ENCODE assay signal across 8 cellular contexts in the genomic region with DNA sequence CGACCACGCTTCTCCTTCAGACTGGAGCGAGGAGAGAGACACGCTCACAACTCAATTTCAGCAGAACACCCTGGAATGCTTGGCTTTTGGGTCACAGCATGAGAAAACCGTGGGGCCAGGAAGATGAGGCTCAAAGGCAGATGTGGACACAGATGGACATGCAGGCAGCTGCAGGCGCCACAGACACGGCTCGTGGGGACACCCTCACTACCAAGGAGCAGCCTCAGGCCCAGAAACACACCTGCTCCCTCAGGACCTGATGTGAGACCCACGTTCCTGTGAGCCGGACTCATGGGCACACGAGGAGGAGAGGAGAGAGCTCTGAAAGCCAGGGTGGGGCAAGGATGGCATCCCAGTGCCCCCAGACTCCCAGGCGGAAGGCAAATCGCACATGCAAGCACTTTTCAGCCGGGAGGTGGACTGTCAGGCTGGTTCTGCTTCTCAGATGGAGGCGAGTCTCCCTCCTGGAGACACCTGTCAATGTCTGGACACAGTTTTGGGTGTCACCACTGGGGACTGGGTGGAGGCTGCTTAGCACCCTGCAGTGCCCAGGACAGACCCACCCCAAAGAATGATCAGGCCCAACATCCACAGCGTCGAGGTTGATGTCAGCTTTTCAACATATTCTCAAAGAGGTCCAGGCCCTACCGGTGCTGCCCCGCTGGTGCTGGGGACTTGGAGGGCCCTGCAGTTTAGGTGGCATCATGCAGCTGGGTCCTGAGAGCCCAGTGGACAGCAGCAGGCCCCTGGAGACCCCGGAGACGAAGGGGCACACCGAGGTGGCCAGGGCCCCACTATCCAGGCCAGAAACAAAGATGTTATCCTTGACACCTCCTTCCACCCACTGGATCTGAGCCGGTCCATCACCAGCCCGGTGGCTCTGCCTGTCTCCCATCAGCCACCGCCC. TPM values are rescaled to one million over a fixed set of nuclear protein-coding genes. Genes with fewer than 3 reads are reported as not detected.
A peak's percentile ranks its signal among the peaks of the same experiment; 100 is the strongest.
DNase-seq lines count a peak whose midpoint lies in the region; ATAC-seq and TF ChIP-seq lines count a peak whose summit lies in the region.

No MANE protein-coding gene starts in this region.

- H3K27me3 ChIP-seq in DND-41 (ENCODE audit: insufficient read depth, low read length, poor library complexity) = no peaks in the 10 kb centered on the region
- H3K27me3 ChIP-seq in esophagus muscularis mucosa = no peaks in the 10 kb centered on the region

- ATAC-seq in DND-41 (ENCODE audit: insufficient read depth, low read depth) = no peak
- peak in 1 of 4 experiments; percentile 1 for ATAC-seq in T-cell (replicated peaks in 1 of 4)
- no peak for ATAC-seq in GM18502 (IDR thresholded peaks at IDR 0.05; ENCODE audit: poor library complexity, unreplicated experiment)
- no peak for ATAC-seq in GM18867 (IDR thresholded peaks at IDR 0.05; ENCODE audit: unreplicated experiment)

- intact Hi-C loops in esophagus muscularis mucosa (cut with DNase I) = no loop called here

- CTCF ChIA-PET in T-cell (lab: Charles Lee) = no interaction called here

- POLR2A ChIA-PET in T-cell (lab: Charles Lee) = interaction anchor here in 1 of 2 donors (0.6 kb wide), 1 partner anchor 69 kb away, joined by 3 read pairs; no protein-coding TSS in a partner anchor

- peaks cover 30 to 46% (median 32%) of the 10 kb centered on the region in 3 donors for H3K4me1 Mint-ChIP-seq in T-cell
- peaks cover 23% of the 10 kb centered on the region for H3K4me1 Mint-ChIP-seq in progenitor cell of endocrine pancreas (ENCODE audit: low read depth)

- H3K9me3 ChIP-seq in DND-41 (ENCODE audit: insufficient read depth, low read length, severe bottlenecking) = no peaks in the 10 kb centered on the region
- no peaks in the 10 kb centered on the region for H3K9me3 ChIP-seq in esophagus muscularis mucosa

- H3K4me3 ChIP-seq in DND-41 (ENCODE audit: low read depth in 1 of 2, low read length in 2 of 2) = peak overlapping the region in 1 of 2 experiments; percentile 70; a peak in 2 of 4 replicates
- peak overlapping the region; percentile 65 to 88 (median 72) for H3K4me3 ChIP-seq in esophagus muscularis mucosa

- no peak overlapping the region for H2AFZ ChIP-seq in DND-41 (ENCODE audit: low read depth, low read length)

- peak overlapping the region; percentile 71 for H3K9ac ChIP-seq in DND-41 (ENCODE audit: low read depth, low read length)

- H3K36me3 Mint-ChIP-seq in T-cell (peaks cover 11% of the 10 kb centered on the region), progenitor cell of endocrine pancreas (ENCODE audit: insufficient read depth) (no peaks in the 10 kb centered on the region)

- H3K27me3 Mint-ChIP-seq in T-cell (no peaks in the 10 kb centered on the region), progenitor cell of endocrine pancreas (no peaks in the 10 kb centered on the region)

- no peak for TF ChIP-seq CTCF in DND-41 (IDR thresholded peaks at IDR 0.05; ENCODE audit: borderline replicate concordance, extremely low read depth, low read length, poor library complexity, severe bottlenecking)
- TF ChIP-seq CTCF in esophagus muscularis mucosa (IDR thresholded peaks at IDR 0.05) = no peak
- TF ChIP-seq CTCF in progenitor cell of endocrine pancreas (IDR thresholded peaks at IDR 0.05; ENCODE audit: unreplicated experiment) = no peak
- TF ChIP-seq CTCF in GM13976 (IDR thresholded peaks at IDR 0.05; ENCODE audit: borderline replicate concordance, control extremely low read depth, extremely low read depth, insufficient read depth, missing control alignments) = no peak

- H3K27ac ChIP-seq in DND-41 (ENCODE audit: low read length) (0 out of 2 replicates have a peak overlapping the region, but pooled peaks have one; percentile 18), esophagus muscularis mucosa (replicated peaks in 1 of 4) (peak overlapping the region; percentile 75 to 91 (median 86))

- DNase-seq in DND-41 = no peak
- peak in 1 of 34 experiments; percentile 32 for DNase-seq in T-cell
- no peak for DNase-seq in esophagus muscularis mucosa (ENCODE audit: extremely low spot score)
- no peak for DNase-seq in progenitor cell of endocrine pancreas (ENCODE audit: low spot score, unreplicated experiment)
- no peak for DNase-seq in GM13976 (ENCODE audit: low spot score)
- no peak for DNase-seq in NCI-H1436 treated with DMSO at 0.1 percent for 48 hours (lab: John Stamatoyannopoulos, UW)

- H3K4me3 Mint-ChIP-seq in T-cell (peak overlapping the region; percentile 94 to 99 (median 97)), progenitor cell of endocrine pancreas (ENCODE audit: low read depth) (peak overlapping the region; percentile 93)

- 66% methylated on average over 16 of the region's 25 CpGs for WGBS in esophagus muscularis mucosa

- H3K36me3 ChIP-seq in DND-41 (ENCODE audit: insufficient read depth, low read length) (peaks cover 19% of the 10 kb centered on the region), esophagus muscularis mucosa (peaks cover 0 to 25% (median 13%) of the 10 kb centered on the region in 4 donors)

- in situ Hi-C loops in GM13976 (cut with MboI; ENCODE audit: low sequenced_read_pairs, unreplicated experiment) = no loop called here

- H3K79me2 ChIP-seq in DND-41 (ENCODE audit: insufficient read depth, low read length) = peaks cover 48% of the 10 kb centered on the region

- peak overlapping the region; percentile 94 for H3K4me2 ChIP-seq in DND-41 (ENCODE audit: insufficient read depth, low read length)

- TF ChIP-seq EP300 in esophagus muscularis mucosa (IDR thresholded peaks at IDR 0.05) = no peak

- no peaks in the 10 kb centered on the region for H3K9me3 Mint-ChIP-seq in T-cell
- no peaks in the 10 kb centered on the region for H3K9me3 Mint-ChIP-seq in progenitor cell of endocrine pancreas (ENCODE audit: low read depth)

- H3K4me1 ChIP-seq in DND-41 (ENCODE audit: insufficient read depth, low read length) (peaks cover 43% of the 10 kb centered on the region), esophagus muscularis mucosa (peaks cover 40 to 58% (median 51%) of the 10 kb centered on the region in 4 donors)

- H3K27ac Mint-ChIP-seq in T-cell (peak overlapping the region; percentile 95 to 99), progenitor cell of endocrine pancreas (peak overlapping the region; percentile 33)

- H4K20me1 ChIP-seq in DND-41 (ENCODE audit: insufficient read depth, low read length) = peaks cover 46% of the 10 kb centered on the region

- no peak for TF ChIP-seq POLR2A in esophagus muscularis mucosa (IDR thresholded peaks at IDR 0.05; ENCODE audit: low read depth)

RNA-seq across cellular contexts. Expression of gene ABHD17A, which starts 2.3 kb away (rescaled TPM):
- total RNA-seq in T-cell (100 to 1,000 TPM; 136 to 185 (median 151) TPM), esophagus muscularis mucosa (100 to 1,000 TPM in 2 of 4 donors, 10 to 100 TPM in 2; 89.7 to 125 (median 102) TPM), progenitor cell of endocrine pancreas (46.5 and 48.8 TPM in 2 replicates)

RNA-seq across cellular contexts. Expression of gene KLF16, which starts 19.7 kb away (rescaled TPM):
- 10 to 100 TPM; 29.8 to 61.4 (median 32.7) TPM for total RNA-seq in T-cell
- 10 to 100 TPM in 1 of 4 donors, 1 to 10 TPM in 3; 2.5 to 10.8 (median 8.5) TPM for total RNA-seq in esophagus muscularis mucosa
- total RNA-seq in progenitor cell of endocrine pancreas = 13.2 and 13.5 TPM in 2 replicates

RNA-seq across cellular contexts. Expression of gene ADAT3, which starts 22.2 kb away (rescaled TPM):
- total RNA-seq in T-cell (10 to 100 TPM in 1 of 5 donors, 1 to 10 TPM in 4; 6.0 to 16.1 (median 7.7) TPM), esophagus muscularis mucosa (1 to 10 TPM; 3.8 to 5.6 (median 4.4) TPM), progenitor cell of endocrine pancreas (14.1 and 16.2 TPM in 2 replicates)

RNA-seq across cellular contexts. Expression of gene SCAMP4, which starts 22.2 kb away (rescaled TPM):
- 10 to 100 TPM; 24.8 to 49.2 (median 27.5) TPM for total RNA-seq in T-cell
- total RNA-seq in esophagus muscularis mucosa = 10 to 100 TPM; 26.6 to 76.5 (median 59.3) TPM
- 101 and 102 TPM in 2 replicates for total RNA-seq in progenitor cell of endocrine pancreas

RNA-seq across cellular contexts. Expression of gene REXO1, which starts 34.8 kb away (rescaled TPM):
- total RNA-seq in T-cell (10 to 100 TPM; 68.4 to 97.5 (median 78.7) TPM), esophagus muscularis mucosa (10 to 100 TPM; 16.2 to 36.0 (median 26.1) TPM), progenitor cell of endocrine pancreas (42.8 and 44.6 TPM in 2 replicates)
